ENCODE assay signal across 10 cellular contexts in genomic region chr1:117821782-117822447, GRCh38.
A peak's percentile ranks its signal among the peaks of the same experiment; 100 is the strongest.
DNase-seq lines count a peak whose midpoint lies in the region; ATAC-seq and TF ChIP-seq lines count a peak whose summit lies in the region.
"Had no signal": no experiment of that assay in that cellular context is flagged by ENCODE, and none has a peak within 500 bp of the region (broad histone marks: within the 10 kb centered on the region; RNA-seq: fewer than 3 reads in every experiment).

No MANE protein-coding gene starts in this region.

- CTCF ChIA-PET in A673 (lab: Charles Lee), result no interaction called here

- no peaks in the 10 kb centered on the region for H3K27me3 ChIP-seq in A673 (replicated peaks; ENCODE audit: insufficient read depth, low read depth, low read length, poor library complexity)
- H3K27me3 ChIP-seq in effector memory CD4-positive, alpha-beta T cell (replicated peaks; ENCODE audit: control insufficient read depth, insufficient read depth, low read length, poor library complexity, severe bottlenecking), result no peaks in the 10 kb centered on the region

- H3K36me3 ChIP-seq in mucosa of descending colon (ENCODE audit: low read depth) (no peaks in the 10 kb centered on the region), A673 (ENCODE audit: insufficient read depth, low read length, poor library complexity, severe bottlenecking) (no peaks in the 10 kb centered on the region)
- no peaks in the 10 kb centered on the region for H3K36me3 ChIP-seq in effector memory CD4-positive, alpha-beta T cell (ENCODE audit: control insufficient read depth, insufficient read depth, low read length)

- POLR2A ChIA-PET in A673 (lab: Charles Lee; ENCODE audit: low non-redundant PET), result no interaction called here

- ATAC-seq in mucosa of descending colon (peak; percentile 58), HG03469 (IDR thresholded peaks at IDR 0.05; ENCODE audit: unreplicated experiment) (no peak)

- peaks cover 7% of the 10 kb centered on the region for H3K9me3 ChIP-seq in mucosa of descending colon
- H3K9me3 ChIP-seq in A673 (ENCODE audit: low read depth, low read length, poor library complexity, severe bottlenecking), result no peaks in the 10 kb centered on the region
- no peaks in the 10 kb centered on the region for H3K9me3 ChIP-seq in effector memory CD4-positive, alpha-beta T cell (ENCODE audit: control insufficient read depth, low read length)

- H3K4me1 ChIP-seq in mucosa of descending colon (ENCODE audit: low read depth), result no peaks in the 10 kb centered on the region
- H3K4me1 ChIP-seq in A673 (ENCODE audit: insufficient read depth, low read length, poor library complexity, severe bottlenecking), result no peaks in the 10 kb centered on the region
- no peaks in the 10 kb centered on the region for H3K4me1 ChIP-seq in effector memory CD4-positive, alpha-beta T cell (ENCODE audit: control insufficient read depth, insufficient read depth, low read length, poor library complexity, severe bottlenecking)

- intact Hi-C loops in mucosa of descending colon (cut with DNase I, micrococcal nuclease), result no loop called here
- intact Hi-C loops in A673 (cut with micrococcal nuclease; ENCODE audit: unreplicated experiment), result no loop called here

- TF ChIP-seq CTCF in mucosa of descending colon (IDR thresholded peaks at IDR 0.05) (no peak), A673 (conservative IDR thresholded peaks at IDR 0.05; ENCODE audit: low read depth, low read length) (no peak)

- DNase-seq in AG20443 (ENCODE audit: low spot score), result peak; percentile 36
- peak; percentile 85 for DNase-seq in NCI-H226
- DNase-seq in dermis blood vessel endothelial cell, result peak; percentile 98
- DNase-seq in mucosa of descending colon, result peak in 1 of 3 donors; percentile 55
- no peak for DNase-seq in A673 (ENCODE audit: low spot score)
- DNase-seq in effector memory CD4-positive, alpha-beta T cell, result no peak
- no peak for DNase-seq in SIG-M5 (lab: John Stamatoyannopoulos, UW)
- DNase-seq: NCI-H2171; stimulated activated CD4-positive, alpha-beta T cell treated with anti-CD3 and anti-CD28 coated beads, Interleukin-4, amount 100 ng/mL, for 24 hours had no signal

- BruUV-seq in A673 (replicated peaks; lab: Mats Ljungman, UMichigan), result no TSS peak

- no peak overlapping the region for H3K4me3 ChIP-seq in mucosa of descending colon
- H3K4me3 ChIP-seq in A673 (ENCODE audit: low read depth, low read length, poor library complexity, severe bottlenecking), result no peak overlapping the region
- no peak overlapping the region for H3K4me3 ChIP-seq in effector memory CD4-positive, alpha-beta T cell (ENCODE audit: insufficient read depth, low read depth, low read length, poor library complexity, severe bottlenecking)

- H3K27ac ChIP-seq in A673 (ENCODE audit: low read depth, low read length, poor library complexity, severe bottlenecking), result no peak overlapping the region
- no peak overlapping the region for H3K27ac ChIP-seq in effector memory CD4-positive, alpha-beta T cell (ENCODE audit: insufficient read depth, low read length, poor library complexity, severe bottlenecking)

Comparison
In these comparisons a context has a peak if more than half of its experiments do, and no peak if none do; other contexts are left out.
1. DNase-seq: peak in AG20443 (single experiment), NCI-H226 (single experiment) and dermis blood vessel endothelial cell (single experiment); none in A673 (single experiment), effector memory CD4-positive, alpha-beta T cell (0 of 3) and SIG-M5 (single experiment).